In genomic region chr12:7186058-7186457, GRCh38 we compare ENCODE assay signal across 7 cellular contexts. TPM values are rescaled to one million over a fixed set of nuclear protein-coding genes. Genes with fewer than 3 reads are reported as not detected.
"Had no signal": no experiment of that assay in that cellular context is flagged by ENCODE, and none has a peak within 500 bp of the region (broad histone marks: within the 10 kb centered on the region; RNA-seq: fewer than 3 reads in every experiment).

No MANE protein-coding gene starts in this region.

RNA-seq across cellular contexts. Expression of gene RBP5, which starts 57.4 kb away (rescaled TPM):
- total RNA-seq: gastrocnemius medialis, lung microvascular endothelial cell, myocyte, occipital lobe, skeletal muscle tissue, stomach had no signal
- polyA plus RNA-seq: naive thymus-derived CD8-positive, alpha-beta T cell had no signal
